ENCODE assay signal across 8 cellular contexts in genomic region chr14:89912667-89913211, GRCh38. TPM values are rescaled to one million over a fixed set of nuclear protein-coding genes. Genes with fewer than 3 reads are reported as not detected.
DNase-seq lines count a peak whose midpoint lies in the region; ATAC-seq lines count a peak whose summit lies in the region.

No MANE protein-coding gene starts in this region.

- H3K4me3 ChIP-seq in neuronal stem cell (ENCODE audit: low read length in 2 of 2), result no peak overlapping the region

- H3K4me2 ChIP-seq in neuronal stem cell (ENCODE audit: insufficient read depth, low read length, poor library complexity, severe bottlenecking), result no peak overlapping the region

- H3K9ac ChIP-seq in neuronal stem cell (ENCODE audit: low read depth, low read length, poor library complexity), result no peak overlapping the region

- peaks cover 7 to 30% of the 10 kb centered on the region in 2 donors for H3K4me1 ChIP-seq in neuronal stem cell (ENCODE audit: control insufficient read depth in 2 of 2, insufficient read depth in 1 of 2, low read depth in 1 of 2, low read length in 2 of 2)

- ATAC-seq in GM18870 (IDR thresholded peaks at IDR 0.05; ENCODE audit: unreplicated experiment) (no peak), GM18498 (IDR thresholded peaks at IDR 0.05; ENCODE audit: unreplicated experiment) (no peak)

- intact Hi-C loops in posterior vena cava (cut with DNase I), result loop anchor here (5.0 to 10.0 kb wide), 5 partner anchors 288 to 885 kb away; partner anchors contain the start of gene FOXN3 (in 1 of the 2)

- no peak overlapping the region for H4K91ac ChIP-seq in neuronal stem cell (ENCODE audit: low read depth, low read length, poor library complexity)

- no peak overlapping the region for H2AFZ ChIP-seq in neuronal stem cell (ENCODE audit: low read length)

- H3K9me3 ChIP-seq in neuronal stem cell (replicated peaks in 1 of 2; ENCODE audit: control insufficient read depth in 2 of 2, insufficient read depth in 1 of 2, low read depth in 1 of 2, low read length in 2 of 2), result no peaks in the 10 kb centered on the region

- H4K8ac ChIP-seq in neuronal stem cell (ENCODE audit: low read depth, low read length), result no peak overlapping the region

- WGBS in neuronal stem cell (ENCODE audit: extremely low coverage in 2 of 2, insufficient read length in 2 of 2, insufficient replicate concordance in 1 of 2), 2 donors, result no CpG with 5 or more reads among the region's 9 CpGs

- DNase-seq in CD1c-positive myeloid dendritic cell (ENCODE audit: extremely low spot score) (peak; percentile 89), NCI-H526 (lab: John Stamatoyannopoulos, UW) (peak; percentile 28 to 63), epidermal melanocyte (ENCODE audit: insufficient read length, low spot score) (peak; percentile 51), neuronal stem cell (ENCODE audit: low spot score) (peak; percentile 23), NCI-H524 treated with DMSO at 0.1 percent for 48 hours (lab: John Stamatoyannopoulos, UW) (no peak), posterior vena cava (ENCODE audit: low spot score) (no peak)

- no peak overlapping the region for H2BK120ac ChIP-seq in neuronal stem cell (ENCODE audit: low read depth, low read length)

- H2BK12ac ChIP-seq in neuronal stem cell (ENCODE audit: low read length), result no peak overlapping the region

- H3K27me3 ChIP-seq in neuronal stem cell (ENCODE audit: control insufficient read depth in 3 of 3, insufficient read depth in 3 of 3, low read depth in 1 of 3, low read length in 3 of 3), result no peaks in the 10 kb centered on the region

- no peaks in the 10 kb centered on the region for H3K36me3 ChIP-seq in neuronal stem cell (replicated peaks in 1 of 2; ENCODE audit: control insufficient read depth in 2 of 2, insufficient read depth in 2 of 2, low read length in 2 of 2)

- no peak overlapping the region for H2AK5ac ChIP-seq in neuronal stem cell (ENCODE audit: low read depth, low read length)

- no peak overlapping the region for H3K23ac ChIP-seq in neuronal stem cell (ENCODE audit: low read depth, low read length, poor library complexity)

- no peak overlapping the region for H2BK15ac ChIP-seq in neuronal stem cell (ENCODE audit: low read length)

- no peak overlapping the region for H3K27ac ChIP-seq in neuronal stem cell (replicated peaks; ENCODE audit: low read length)

- H3K14ac ChIP-seq in neuronal stem cell (ENCODE audit: low read length), result no peak overlapping the region

- no peak overlapping the region for H2BK5ac ChIP-seq in neuronal stem cell (ENCODE audit: low read length)

- no peak overlapping the region for H3K18ac ChIP-seq in neuronal stem cell (ENCODE audit: low read length)

- H3K79me1 ChIP-seq in neuronal stem cell (ENCODE audit: low read depth, low read length), result no peaks in the 10 kb centered on the region

- H3K4ac ChIP-seq in neuronal stem cell (ENCODE audit: low read length), result no peak overlapping the region

RNA-seq across cellular contexts. Expression of gene EFCAB11, which starts 41.8 kb away (rescaled TPM):
- polyA plus RNA-seq in neuronal stem cell (2013, experiment 1 of 2), result 10.6 TPM
- 10.6 TPM for polyA plus RNA-seq in neuronal stem cell (2013, experiment 2 of 2)
- total RNA-seq in posterior vena cava, result 1 to 10 TPM; 4.8 to 6.1 TPM

RNA-seq across cellular contexts. Expression of gene TDP1, which starts 43.0 kb away (rescaled TPM):
- polyA plus RNA-seq in neuronal stem cell (2013, experiment 1 of 2), result 38.0 TPM
- 38.0 TPM for polyA plus RNA-seq in neuronal stem cell (2013, experiment 2 of 2)
- total RNA-seq in posterior vena cava, result 10 to 100 TPM in 1 of 2 donors, 1 to 10 TPM in 1; 8.2 to 11.5 TPM

Comparison
In these comparisons a context has a peak if more than half of its experiments do, and no peak if none do; other contexts are left out.
1. DNase-seq: peak in CD1c-positive myeloid dendritic cell (single experiment), NCI-H526 (2 of 2), epidermal melanocyte (single experiment) and neuronal stem cell (single experiment); none in NCI-H524 treated with DMSO at 0.1 percent for 48 hours (single experiment) and posterior vena cava (single experiment).